ENCODE assay signal across 22 cellular contexts in genomic region chr1:4674117-4674516, GRCh38. TPM values are rescaled to one million over a fixed set of nuclear protein-coding genes. Genes with fewer than 3 reads are reported as not detected.
DNase-seq lines count a peak whose midpoint lies in the region; ATAC-seq, FAIRE-seq and TF ChIP-seq lines count a peak whose summit lies in the region.
"Had no signal": no experiment of that assay in that cellular context is flagged by ENCODE, and none has a peak within 500 bp of the region (broad histone marks: within the 10 kb centered on the region; RNA-seq: fewer than 3 reads in every experiment).

No MANE protein-coding gene starts in this region.

- H2BK5ac ChIP-seq in trophoblast cell (ENCODE audit: low read depth, low read length, poor library complexity), result peak overlapping the region; percentile 26

- TF ChIP-seq CTCF in K562 (IDR thresholded peaks at IDR 0.05 in 2 of 3, conservative IDR thresholded peaks at IDR 0.05 in 1 of 3; ENCODE audit: insufficient read depth in 2 of 3, low read depth in 1 of 3, low read length in 3 of 3) (no peak), kidney (IDR thresholded peaks at IDR 0.05; ENCODE audit: borderline replicate concordance, extremely low read depth, insufficient read depth) (no peak), PC-3 (conservative IDR thresholded peaks at IDR 0.05; ENCODE audit: low read depth, low read length) (no peak), WERI-Rb-1 (IDR thresholded peaks at IDR 0.05; ENCODE audit: low read depth, low read length) (no peak)

- H4K12ac ChIP-seq in trophoblast cell (ENCODE audit: low read depth, low read length), result no peak overlapping the region

- H2AFZ ChIP-seq in K562 (ENCODE audit: low read depth, low read length) (no peak overlapping the region), trophoblast cell (ENCODE audit: insufficient read depth, low read length, poor library complexity) (no peak overlapping the region), PC-3 (ENCODE audit: low read length) (no peak overlapping the region)
- H2AFZ ChIP-seq: GM23338 had no signal

- H3K18ac ChIP-seq in trophoblast cell (ENCODE audit: low read length), result peak overlapping the region; percentile 59

- no peaks in the 10 kb centered on the region for H3K9me1 ChIP-seq in K562 (ENCODE audit: control insufficient read depth, insufficient read depth, low read length)

- H2AK5ac ChIP-seq in trophoblast cell (ENCODE audit: low read length), result no peak overlapping the region

- no peak overlapping the region for H3K14ac ChIP-seq in trophoblast cell (ENCODE audit: low read length)

- TF ChIP-seq POLR2A in K562 (conservative IDR thresholded peaks at IDR 0.05), result no peak

- no peak overlapping the region for H3K27ac ChIP-seq in K562 (ENCODE audit: extremely low read depth, low read depth, low read length)
- no peak overlapping the region for H3K27ac ChIP-seq in kidney (ENCODE audit: low read depth in 2 of 2, low read length in 2 of 2)
- peak overlapping the region; percentile 58 for H3K27ac ChIP-seq in trophoblast cell (ENCODE audit: low read depth, low read length)
- no peak overlapping the region for H3K27ac ChIP-seq in PC-3 (ENCODE audit: low read length)
- H3K27ac ChIP-seq in WERI-Rb-1, result no peak overlapping the region
- H3K27ac ChIP-seq: BLaER1 had no signal

- peak overlapping the region; percentile 32 for H2BK12ac ChIP-seq in trophoblast cell (ENCODE audit: low read length)

- H3K36me3 ChIP-seq in K562 (ENCODE audit: control insufficient read depth, insufficient read depth, low read length) (no peaks in the 10 kb centered on the region), kidney (ENCODE audit: control insufficient read depth in 1 of 2, insufficient read depth in 2 of 2, low read length in 2 of 2) (no peaks in the 10 kb centered on the region), trophoblast cell (ENCODE audit: control insufficient read depth in 1 of 2, insufficient read depth in 2 of 2, low read length in 2 of 2) (peaks cover 0 to 4% of the 10 kb centered on the region in 2 experiments), PC-3 (ENCODE audit: low read depth, low read length) (no peaks in the 10 kb centered on the region), WERI-Rb-1 (no peaks in the 10 kb centered on the region)
- H3K36me3 ChIP-seq: BLaER1 had no signal

- no peak overlapping the region for H4K91ac ChIP-seq in trophoblast cell (ENCODE audit: low read depth, low read length)

- TF ChIP-seq RAD21 in K562 (CRISPR knock-in tag; conservative IDR thresholded peaks at IDR 0.05 in 1 of 2, IDR thresholded peaks at IDR 0.05 in 1 of 2), result no peak

- peaks cover 0 to 26% of the 10 kb centered on the region in 2 experiments; a peak in 3 of 5 replicates for H3K27me3 ChIP-seq in K562 (ENCODE audit: control insufficient read depth in 2 of 2, insufficient read depth in 2 of 2, low read length in 2 of 2)
- H3K27me3 ChIP-seq in trophoblast cell (ENCODE audit: insufficient read depth, low read length), result no peaks in the 10 kb centered on the region
- peaks cover 37% of the 10 kb centered on the region for H3K27me3 ChIP-seq in PC-3 (ENCODE audit: low read length)
- peaks cover 24% of the 10 kb centered on the region for H3K27me3 ChIP-seq in WERI-Rb-1 (ENCODE audit: insufficient read depth, low read depth, severe bottlenecking)

- H2BK120ac ChIP-seq in trophoblast cell (ENCODE audit: insufficient read depth, low read length, poor library complexity), result peak overlapping the region; percentile 30

- no peaks in the 10 kb centered on the region for H3F3A ChIP-seq in PC-3 (ENCODE audit: low read length, unreplicated experiment)

- no peak overlapping the region for H4K8ac ChIP-seq in trophoblast cell (ENCODE audit: low read depth, low read length)

- CTCF ChIA-PET in K562 (lab: Yijun Ruan, JAX; ENCODE audit: low intra/inter-chr PET ratio), result no interaction called here
- CTCF ChIA-PET in PC-3 (lab: Charles Lee), result no interaction called here

- H3K4me1 ChIP-seq in K562 (replicated peaks in 1 of 2; ENCODE audit: control insufficient read depth in 2 of 2, insufficient read depth in 2 of 2, low read length in 2 of 2) (no peaks in the 10 kb centered on the region), kidney (ENCODE audit: control insufficient read depth in 1 of 2, insufficient read depth in 1 of 2, low read depth in 1 of 2, low read length in 2 of 2) (no peaks in the 10 kb centered on the region), trophoblast cell (ENCODE audit: control insufficient read depth in 1 of 2, insufficient read depth in 2 of 2, low read length in 2 of 2) (peaks cover 26% of the 10 kb centered on the region in 2 experiments), PC-3 (ENCODE audit: insufficient read depth, low read length) (no peaks in the 10 kb centered on the region)
- H3K4me1 ChIP-seq: BLaER1 had no signal

- no peak overlapping the region for H3K23ac ChIP-seq in trophoblast cell (ENCODE audit: low read length)

- in situ Hi-C loops in K562 (cut with MboI), result no loop called here

- FAIRE-seq in K562 (lab: Jason Lieb, UNC) (no peak), kidney (lab: Jason Lieb, UNC) (no peak)
- FAIRE-seq: GM12892, GM18507, H54, HTR-8/SVneo had no signal

- peak; percentile 16 for DNase-seq in NAMALWA (ENCODE audit: low spot score)
- DNase-seq in K562 (ENCODE audit: extremely low read depth in 1 of 4, low spot score in 3 of 4), result no peak
- peak; percentile 22 for DNase-seq in kidney
- DNase-seq in trophoblast cell, result no peak
- no peak for DNase-seq in NCI-H1105 treated with DMSO at 0.1 percent for 48 hours (lab: John Stamatoyannopoulos, UW)
- no peak for DNase-seq in PC-3
- DNase-seq in WERI-Rb-1, result no peak
- DNase-seq in ureter (ENCODE audit: low spot score), result no peak
- DNase-seq: 8988T; CD4-positive, alpha-beta memory T cell; DMS153; DMS79; GDM1 had no signal

- H3K4me2 ChIP-seq in K562 (ENCODE audit: insufficient read depth, low read length), result no peak overlapping the region
- no peak overlapping the region for H3K4me2 ChIP-seq in trophoblast cell (ENCODE audit: low read length)
- H3K4me2 ChIP-seq in PC-3 (ENCODE audit: low read length), result no peak overlapping the region
- H3K4me2 ChIP-seq: BLaER1, GM23338 had no signal

- POLR2A ChIA-PET in K562 (lab: Yijun Ruan, JAX) (no interaction called here), PC-3 (lab: Charles Lee; ENCODE audit: unreplicated experiment) (no interaction called here)

- 0% methylated on average over 5 of the region's 5 CpGs for whole genome bisulfite sequencing in K562 (ENCODE audit: insufficient coverage, low coverage, missing lambda C conversion rate)
- WGBS in trophoblast cell (ENCODE audit: extremely low coverage, insufficient coverage, insufficient read length), result no CpG with 5 or more reads among the region's 5 CpGs

- peaks cover 18% of the 10 kb centered on the region for H3K79me1 ChIP-seq in trophoblast cell (ENCODE audit: low read length)

- H3K4ac ChIP-seq in trophoblast cell (ENCODE audit: low read depth, low read length), result no peak overlapping the region

- H3K9ac ChIP-seq in K562 (ENCODE audit: insufficient read depth in 1 of 2, low read depth in 2 of 2, low read length in 2 of 2) (no peak overlapping the region), kidney (ENCODE audit: low read length in 2 of 2) (no peak overlapping the region), trophoblast cell (ENCODE audit: low read length) (no peak overlapping the region), PC-3 (ENCODE audit: low read length) (no peak overlapping the region)
- H3K9ac ChIP-seq: BLaER1 had no signal

- ATAC-seq in K562 (no peak), PC-3 (no peak)
- ATAC-seq: GM23338 had no signal

- BruUV-seq in K562 (replicated peaks; lab: Mats Ljungman, UMichigan), result no TSS peak
- BruUV-seq in PC-3 (replicated peaks; lab: Mats Ljungman, UMichigan), result no TSS peak

- no peaks in the 10 kb centered on the region for H3K9me3 ChIP-seq in K562 (replicated peaks; ENCODE audit: control insufficient read depth, insufficient read depth, low read depth, low read length)
- H3K9me3 ChIP-seq in kidney (ENCODE audit: control insufficient read depth in 1 of 2, low read length in 2 of 2), result peaks cover 0 to 13% of the 10 kb centered on the region in 2 donors
- peaks cover 10% of the 10 kb centered on the region for H3K9me3 ChIP-seq in trophoblast cell (ENCODE audit: insufficient read depth, low read depth, low read length)
- H3K9me3 ChIP-seq in PC-3 (ENCODE audit: low read length), result peaks cover 3% of the 10 kb centered on the region; the same call in 1 of the 2 replicates
- peaks cover 8% of the 10 kb centered on the region for H3K9me3 ChIP-seq in WERI-Rb-1 (ENCODE audit: severe bottlenecking)

- intact Hi-C loops in K562 (cut with micrococcal nuclease), result no loop called here
- intact Hi-C loops in kidney (cut with DNase I), result no loop called here
- intact Hi-C loops in PC-3 (cut with micrococcal nuclease), result no loop called here

- H3K4me3 ChIP-seq in K562 (no peak overlapping the region), kidney (ENCODE audit: low read length in 2 of 2) (no peak overlapping the region), trophoblast cell (ENCODE audit: low read depth, low read length) (no peak overlapping the region), PC-3 (ENCODE audit: low read length) (no peak overlapping the region), WERI-Rb-1 (ENCODE audit: low read depth, low read length) (no peak overlapping the region)
- H3K4me3 ChIP-seq: BLaER1, GM23338 had no signal

- TF ChIP-seq EP300 in K562 (IDR thresholded peaks at IDR 0.05; ENCODE audit: low read length), result no peak

- H4K20me1 ChIP-seq in K562 (replicated peaks; ENCODE audit: control insufficient read depth, insufficient read depth, low read length), result no peaks in the 10 kb centered on the region
- H4K20me1 ChIP-seq in PC-3 (ENCODE audit: low read length), result no peaks in the 10 kb centered on the region
- H4K20me1 ChIP-seq: BLaER1 had no signal

- H3K79me2 ChIP-seq in K562 (ENCODE audit: control insufficient read depth, insufficient read depth, low read length), result no peaks in the 10 kb centered on the region
- H3K79me2 ChIP-seq in trophoblast cell (ENCODE audit: control insufficient read depth, insufficient read depth, low read length, poor library complexity), result no peaks in the 10 kb centered on the region
- H3K79me2 ChIP-seq in PC-3 (ENCODE audit: low read length), result no peaks in the 10 kb centered on the region

- H3K9me2 ChIP-seq in PC-3 (replicated peaks; ENCODE audit: low read length), result no peaks in the 10 kb centered on the region

RNA-seq across cellular contexts. Expression of gene AJAP1, which starts 19.7 kb away (rescaled TPM):
- total RNA-seq in K562 (2011; cell fraction: chromatin; rRNA removed; ENCODE audit: low replicate concordance), result not detected in 2 replicates
- not detected in 2 replicates for total RNA-seq in K562 (2011; cell fraction: nucleolus; rRNA removed)
- total RNA-seq in K562 (2011; cell fraction: nucleoplasm; rRNA removed), result not detected in 2 replicates
- not detected in 2 replicates for total RNA-seq in K562 (2014; rRNA removed)
- not detected in 2 replicates for total RNA-seq in K562 (2014; rRNA removed; fragmentation: Illumina TruSeq; extraction: Trizol)
- not detected in 2 replicates for total RNA-seq in K562 (2015; rRNA removed; fragmentation: Illumina TruSeq; extraction: Trizol)
- total RNA-seq in K562 (2021), result not detected in 2 replicates
- not detected in 2 replicates for polyA plus RNA-seq in K562 (2011; rRNA removed)
- not detected in 2 replicates for polyA plus RNA-seq in K562 (2011; cell fraction: cytosol; rRNA removed)
- not detected in 2 replicates for polyA plus RNA-seq in K562 (2011; cell fraction: nucleus; rRNA removed)
- not detected in 2 replicates for polyA plus RNA-seq in K562 (2012)
- polyA plus RNA-seq in K562 (2014; fragmentation: Illumina TruSeq; extraction: Trizol), result not detected in 2 replicates
- polyA plus RNA-seq in K562 (2014; fragmentation: Nextera tagmentation; extraction: Ambion mirVana), result not detected
- not detected in 2 replicates for polyA plus RNA-seq in K562 (2014; rRNA removed)
- not detected in 2 replicates for polyA minus RNA-seq in K562 (2011; rRNA and poly(A)+ RNA removed)
- polyA minus RNA-seq in K562 (2011; cell fraction: cytosol; rRNA and poly(A)+ RNA removed), result not detected in 2 replicates
- not detected in 2 replicates for polyA minus RNA-seq in K562 (2011; cell fraction: nucleus; rRNA and poly(A)+ RNA removed)
- total RNA-seq in kidney, result 5.5 TPM
- 2.7 TPM for polyA plus RNA-seq in kidney (ENCODE audit: insufficient read depth, low read depth, low replicate concordance)
- polyA plus RNA-seq in trophoblast cell (2013), result 1.2 and 1.4 TPM in 2 replicates
- total RNA-seq in PC-3 (2014; rRNA removed), result not detected in 2 replicates
- 5.7 TPM for total RNA-seq in ureter
- total RNA-seq: A673, GM23338 had no signal
- polyA plus RNA-seq: AG04450; CD14-positive monocyte; CD4-positive, alpha-beta memory T cell; GM23338 had no signal

Comparison
In these comparisons a context has a peak if more than half of its experiments do, and no peak if none do; other contexts are left out.
1. DNase-seq: peak in NAMALWA (single experiment) and kidney (single experiment); none in K562 (0 of 4), trophoblast cell (0 of 2), NCI-H1105 treated with DMSO at 0.1 percent for 48 hours (single experiment), PC-3 (single experiment), WERI-Rb-1 (single experiment) and ureter (single experiment).